Comparison of ENCODE assay signal across 8 cellular contexts in the genomic region with DNA sequence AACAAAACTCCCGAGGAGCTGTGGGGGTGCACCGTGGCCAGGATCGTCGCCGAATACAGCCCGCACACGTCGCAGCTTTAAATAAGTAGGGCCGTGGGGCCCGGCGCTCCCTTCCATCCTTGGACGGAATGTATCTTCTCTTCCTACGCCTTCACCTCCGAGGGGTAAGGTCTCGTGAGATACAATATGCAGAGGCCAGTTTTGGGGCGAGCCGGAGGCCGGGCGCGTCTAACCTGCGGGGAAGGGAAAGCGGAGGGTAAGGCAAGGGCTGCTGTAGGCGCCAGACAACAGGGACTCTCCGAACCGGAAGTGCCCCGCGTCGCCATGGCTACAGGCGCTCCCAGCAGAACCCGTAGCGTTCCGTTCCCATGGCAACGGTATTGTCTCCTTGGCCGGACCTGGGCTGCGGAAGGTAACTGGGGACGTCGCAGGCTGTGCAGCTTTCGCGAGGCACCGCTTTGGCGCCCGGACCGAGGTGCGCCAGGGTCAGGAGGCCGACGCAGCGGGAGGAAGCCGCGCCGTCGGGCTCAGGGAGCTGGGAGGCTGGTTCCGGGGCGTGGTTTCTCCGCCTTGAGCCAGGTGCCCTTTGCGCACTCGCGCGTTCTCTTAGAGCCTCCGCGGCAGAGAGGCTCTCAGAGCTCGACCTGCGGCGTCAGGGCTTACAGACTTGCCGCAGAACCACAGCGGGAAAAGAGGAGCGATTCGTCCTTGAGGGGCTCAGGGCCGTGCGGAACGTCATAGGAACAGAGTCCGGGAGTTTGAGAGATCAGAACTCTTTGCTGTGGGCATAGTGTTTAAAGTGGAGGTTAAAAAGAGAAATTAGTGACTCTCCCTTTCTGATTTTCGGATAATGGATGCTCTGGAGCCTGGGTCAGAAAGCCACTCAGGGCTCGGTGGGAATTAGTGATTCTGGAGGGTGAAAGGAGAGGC. TPM values are rescaled to one million over a fixed set of nuclear protein-coding genes. Genes with fewer than 3 reads are reported as not detected.
DNase-seq lines count a peak whose midpoint lies in the region; ATAC-seq and TF ChIP-seq lines count a peak whose summit lies in the region.

A gene with protein sequence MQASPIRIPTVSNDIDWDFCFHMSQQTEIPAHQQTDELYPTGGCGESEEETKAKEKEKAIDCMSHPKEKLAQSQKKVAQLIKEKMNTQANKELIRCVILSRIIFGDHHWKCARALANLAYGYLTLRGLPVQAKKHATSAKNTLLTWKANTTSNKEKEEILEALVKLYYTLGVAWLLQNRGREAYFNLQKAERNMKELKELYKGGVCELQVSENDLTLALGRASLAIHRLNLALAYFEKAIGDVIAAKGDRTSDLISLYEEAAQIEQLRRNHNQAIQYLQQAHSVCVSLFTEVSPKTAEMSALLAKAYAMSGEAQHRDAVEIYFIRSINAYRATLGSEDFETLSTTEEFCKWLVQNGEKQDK (plus strand): TSS at position 380 of the 930 bp plus-strand sequence. CDS start 1,508 bp downstream, outside the sequence.

- H3K9me3 ChIP-seq in BE2C (no peaks in the 10 kb centered on the region), endodermal cell (ENCODE audit: control insufficient read depth, low read length) (no peaks in the 10 kb centered on the region)

- CTCF ChIA-PET in activated CD8-positive, alpha-beta memory T cell treated with anti-CD3 and anti-CD28 coated beads, Interleukin-2, amount 10 ng/mL, durations not matched to agents 7 days and 5 days (lab: Charles Lee), result interaction anchor here (0.6 to 1.2 kb wide), 3 partner anchors 12 to 353 kb away, joined by 3 to 4 read pairs (median 3); no protein-coding TSS in a partner anchor

- no peaks in the 10 kb centered on the region for H3K36me3 Mint-ChIP-seq in activated CD8-positive, alpha-beta memory T cell treated with anti-CD3 and anti-CD28 coated beads, Interleukin-2, amount 10 ng/mL, durations not matched to agents 7 days and 5 days
- peaks cover 8% of the 10 kb centered on the region for H3K36me3 Mint-ChIP-seq in endodermal cell (ENCODE audit: low read depth)

- 5 to 10% methylated on average over 44 to 73 of the region's 73 CpGs for WGBS in endodermal cell (ENCODE audit: insufficient coverage in 1 of 2, insufficient read length in 1 of 2), 2 experiments

- DNase-seq in BE2C (peak; percentile 84), NCI-H524 treated with DMSO at 0.1 percent for 48 hours (lab: John Stamatoyannopoulos, UW) (peak; percentile 97), endodermal cell (peak; percentile 97), mesenteric fat pad (ENCODE audit: low spot score) (peak; percentile 93)
- peak; percentile 92 for DNase-seq in activated CD8-positive, alpha-beta memory T cell treated with anti-CD3 and anti-CD28 coated beads, Interleukin-2, amount 10 ng/mL, durations not matched to agents 7 days and 5 days
- peak; percentile 75 for DNase-seq in stimulated activated CD8-positive, alpha-beta memory T cell treated with anti-CD3 and anti-CD28 coated beads, Interleukin-12 subunit alpha, Interleukin-12 subunit beta, amount 100 ng/mL, for 4 hours (ENCODE audit: low read depth)

- H3K27me3 ChIP-seq in BE2C (peaks cover 26% of the 10 kb centered on the region), endodermal cell (ENCODE audit: control insufficient read depth, insufficient read depth, low read length, poor library complexity, severe bottlenecking) (no peaks in the 10 kb centered on the region)

- H3K27me3 Mint-ChIP-seq in activated CD8-positive, alpha-beta memory T cell treated with anti-CD3 and anti-CD28 coated beads, Interleukin-2, amount 10 ng/mL, durations not matched to agents 7 days and 5 days, result peaks cover 11% of the 10 kb centered on the region
- peaks cover 9% of the 10 kb centered on the region for H3K27me3 Mint-ChIP-seq in endodermal cell (ENCODE audit: insufficient read depth)

- no peaks in the 10 kb centered on the region for H3K36me3 ChIP-seq in BE2C
- H3K36me3 ChIP-seq in endodermal cell (ENCODE audit: control insufficient read depth, insufficient read depth, low read length), result peaks cover under 1% of the 10 kb centered on the region

- H3K4me1 ChIP-seq in BE2C, result no peaks in the 10 kb centered on the region
- H3K4me1 ChIP-seq in endodermal cell (ENCODE audit: control insufficient read depth, insufficient read depth, low read length), result no peaks in the 10 kb centered on the region

- ATAC-seq in GM19324 (IDR thresholded peaks at IDR 0.05; ENCODE audit: low FRiP score, unreplicated experiment) (peak; percentile 98), HG03457 (IDR thresholded peaks at IDR 0.05; ENCODE audit: unreplicated experiment) (peak; percentile 96)
- peak; percentile 95 for ATAC-seq in activated CD8-positive, alpha-beta memory T cell treated with anti-CD3 and anti-CD28 coated beads, Interleukin-2, amount 10 ng/mL, durations not matched to agents 7 days and 5 days

- H3K9me3 Mint-ChIP-seq in activated CD8-positive, alpha-beta memory T cell treated with anti-CD3 and anti-CD28 coated beads, Interleukin-2, amount 10 ng/mL, durations not matched to agents 7 days and 5 days (ENCODE audit: low read depth), result no peaks in the 10 kb centered on the region
- H3K9me3 Mint-ChIP-seq in endodermal cell, result peaks cover 3% of the 10 kb centered on the region

- peak within 1 kb of the TSS; percentile 85 for H3K27ac ChIP-seq in endodermal cell (ENCODE audit: low read depth, low read length)

- peak within 1 kb of the TSS; percentile 70 for H3K27ac Mint-ChIP-seq in activated CD8-positive, alpha-beta memory T cell treated with anti-CD3 and anti-CD28 coated beads, Interleukin-2, amount 10 ng/mL, durations not matched to agents 7 days and 5 days
- H3K27ac Mint-ChIP-seq in endodermal cell, result peak within 1 kb of the TSS; percentile 94

- H3K4me1 Mint-ChIP-seq in activated CD8-positive, alpha-beta memory T cell treated with anti-CD3 and anti-CD28 coated beads, Interleukin-2, amount 10 ng/mL, durations not matched to agents 7 days and 5 days, result peaks cover 10% of the 10 kb centered on the region
- H3K4me1 Mint-ChIP-seq in endodermal cell, result peaks cover 4% of the 10 kb centered on the region

- peak within 1 kb of the TSS; percentile 79 for H3K4me3 Mint-ChIP-seq in activated CD8-positive, alpha-beta memory T cell treated with anti-CD3 and anti-CD28 coated beads, Interleukin-2, amount 10 ng/mL, durations not matched to agents 7 days and 5 days
- peak within 1 kb of the TSS; percentile 73 for H3K4me3 Mint-ChIP-seq in endodermal cell

- TF ChIP-seq CTCF in BE2C (IDR thresholded peaks at IDR 0.05; ENCODE audit: low read depth, low read length), result no peak
- no peak for TF ChIP-seq CTCF in endodermal cell (conservative IDR thresholded peaks at IDR 0.05)

- peak within 1 kb of the TSS; percentile 76 for H3K4me3 ChIP-seq in BE2C (ENCODE audit: low read depth, low read length)
- H3K4me3 ChIP-seq in endodermal cell (ENCODE audit: low read length), result peak within 1 kb of the TSS; percentile 89

- H3K9ac ChIP-seq in endodermal cell (ENCODE audit: extremely low read depth, low read length, poor library complexity, severe bottlenecking), result peak within 1 kb of the TSS; percentile 81

RNA-seq across cellular contexts. Expression of the gene that starts here (rescaled TPM):
- not detected for polyA plus RNA-seq in BE2C (2012; ENCODE audit: insufficient read depth, insufficient read length, low read depth)
- total RNA-seq in activated CD8-positive, alpha-beta memory T cell treated with anti-CD3 and anti-CD28 coated beads, Interleukin-2, amount 10 ng/mL, durations not matched to agents 7 days and 5 days, result not detected
- total RNA-seq in endodermal cell, result 1 to 10 TPM in 1 of 2 donors, under 1 TPM in 1; 0.95 to 3.0 TPM
- 2.6 TPM for polyA plus RNA-seq in endodermal cell (2013, experiment 1 of 2)
- polyA plus RNA-seq in endodermal cell (2013, experiment 2 of 2), result 1.9 TPM
- not detected for total RNA-seq in mesenteric fat pad

Comparison
In these comparisons a context has a peak if more than half of its experiments do, and no peak if none do; other contexts are left out.
1. Peak in every context shown above with its lines: DNase-seq, ATAC-seq, H3K4me3 ChIP-seq and H3K27ac ChIP-seq.
2. Peak in DNase-seq and ATAC-seq in activated CD8-positive, alpha-beta memory T cell treated with anti-CD3 and anti-CD28 coated beads, Interleukin-2, amount 10 ng/mL, durations not matched to agents 7 days and 5 days; RNA of the gene not detected or under 1 TPM.
3. Peak in DNase-seq in mesenteric fat pad; RNA of the gene not detected or under 1 TPM.